In the genomic region with DNA sequence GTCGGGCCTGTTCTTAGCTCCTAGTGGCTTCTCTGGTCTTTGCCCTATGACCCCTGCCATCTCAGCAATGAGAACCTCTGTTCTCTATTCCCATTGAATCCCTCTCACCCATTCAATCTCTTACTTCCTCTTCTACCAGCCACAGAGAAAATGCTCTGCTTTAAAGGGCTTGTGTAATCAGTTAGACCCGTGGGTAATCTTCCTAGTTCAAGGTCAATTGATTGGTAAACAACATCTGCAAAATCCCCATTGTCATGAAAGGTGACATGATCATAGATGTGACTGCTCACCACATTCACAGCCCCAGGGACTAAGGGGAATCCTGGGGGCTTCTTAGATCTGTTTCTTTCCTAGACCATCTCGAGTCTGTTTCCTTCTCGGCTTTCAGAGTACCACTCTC, we compare ENCODE assay signal across 13 cellular contexts. TPM values are rescaled to one million over a fixed set of nuclear protein-coding genes. Genes with fewer than 3 reads are reported as not detected.
DNase-seq lines count a peak whose midpoint lies in the region; ATAC-seq lines count a peak whose summit lies in the region.
"Had no signal": no experiment of that assay in that cellular context is flagged by ENCODE, and none has a peak within 500 bp of the region (broad histone marks: within the 10 kb centered on the region; RNA-seq: fewer than 3 reads in every experiment).

No MANE protein-coding gene starts in this region.

- H3K9me3 ChIP-seq in SJCRH30 (replicated peaks) = no peaks in the 10 kb centered on the region

- no peak overlapping the region for H3K4me3 Mint-ChIP-seq in stimulated activated naive CD8-positive, alpha-beta T cell treated with anti-CD3 and anti-CD28 coated beads, Interleukin-15, Interleukin-2, amounts not matched to agents 100 ng/mL and 50 ng/mL, for 24 hours
- H3K4me3 Mint-ChIP-seq: effector memory CD8-positive, alpha-beta T cell had no signal

- no peaks in the 10 kb centered on the region for H3K36me3 Mint-ChIP-seq in stimulated activated naive CD8-positive, alpha-beta T cell treated with anti-CD3 and anti-CD28 coated beads, Interleukin-15, Interleukin-2, amounts not matched to agents 100 ng/mL and 50 ng/mL, for 24 hours (ENCODE audit: low read depth)
- H3K36me3 Mint-ChIP-seq: IgD-negative memory B cell had no signal

- H3K4me1 Mint-ChIP-seq in stimulated activated naive CD8-positive, alpha-beta T cell treated with anti-CD3 and anti-CD28 coated beads, Interleukin-15, Interleukin-2, amounts not matched to agents 100 ng/mL and 50 ng/mL, for 24 hours (ENCODE audit: low read depth) = peaks cover 27% of the 10 kb centered on the region

- no peak overlapping the region for H3K27ac ChIP-seq in SJCRH30
- H3K27ac ChIP-seq: brain microvascular endothelial cell had no signal

- H3K27ac Mint-ChIP-seq in stimulated activated naive CD8-positive, alpha-beta T cell treated with anti-CD3 and anti-CD28 coated beads, Interleukin-15, Interleukin-2, amounts not matched to agents 100 ng/mL and 50 ng/mL, for 24 hours = peak overlapping the region; percentile 41
- H3K27ac Mint-ChIP-seq: effector memory CD8-positive, alpha-beta T cell; IgD-negative memory B cell had no signal

- ATAC-seq in stimulated activated naive CD8-positive, alpha-beta T cell treated with anti-CD3 and anti-CD28 coated beads, Interleukin-15, Interleukin-2, amounts not matched to agents 100 U/mL and 50 U/mL, for 24 hours = no peak
- ATAC-seq in HG02759 (IDR thresholded peaks at IDR 0.05; ENCODE audit: unreplicated experiment) = peak; percentile 80
- ATAC-seq in GM21737 (IDR thresholded peaks at IDR 0.05; ENCODE audit: unreplicated experiment) = no peak
- ATAC-seq: effector memory CD8-positive, alpha-beta T cell had no signal

- peaks cover 18% of the 10 kb centered on the region for H3K4me1 ChIP-seq in SJCRH30

- peaks cover 3% of the 10 kb centered on the region for H3K27me3 Mint-ChIP-seq in stimulated activated naive CD8-positive, alpha-beta T cell treated with anti-CD3 and anti-CD28 coated beads, Interleukin-15, Interleukin-2, amounts not matched to agents 100 ng/mL and 50 ng/mL, for 24 hours

- no peaks in the 10 kb centered on the region for H3K9me3 Mint-ChIP-seq in stimulated activated naive CD8-positive, alpha-beta T cell treated with anti-CD3 and anti-CD28 coated beads, Interleukin-15, Interleukin-2, amounts not matched to agents 100 ng/mL and 50 ng/mL, for 24 hours
- H3K9me3 Mint-ChIP-seq: effector memory CD8-positive, alpha-beta T cell; IgD-negative memory B cell had no signal

- no peaks in the 10 kb centered on the region for H3K27me3 ChIP-seq in SJCRH30

- no peak for DNase-seq in stimulated activated naive CD8-positive, alpha-beta T cell treated with anti-CD3 and anti-CD28 coated beads, Interleukin-15, Interleukin-2, amounts not matched to agents 100 U/mL and 50 U/mL, for 24 hours
- DNase-seq in NCI-H69 (lab: John Stamatoyannopoulos, UW) = peak; percentile 39
- no peak for DNase-seq in SJCRH30
- no peak for DNase-seq in NCI-H82 treated with DMSO at 0.1 percent for 48 hours (lab: John Stamatoyannopoulos, UW; ENCODE audit: unreplicated experiment)
- DNase-seq in NK-92 (lab: John Stamatoyannopoulos, UW; ENCODE audit: unreplicated experiment) = no peak
- DNase-seq: brain microvascular endothelial cell; effector memory CD8-positive, alpha-beta T cell; NCI-H2171 had no signal

- H3K4me3 ChIP-seq in SJCRH30 = no peak overlapping the region

- H3K36me3 ChIP-seq in SJCRH30 = no peaks in the 10 kb centered on the region
- H3K36me3 ChIP-seq: brain microvascular endothelial cell had no signal

RNA-seq across cellular contexts. Expression of gene CCDC197, which starts 7.2 kb away (rescaled TPM):
- not detected in 2 replicates for total RNA-seq in SJCRH30 (2014; rRNA removed; shearing (Covaris generic))
- total RNA-seq: skeletal muscle tissue had no signal

RNA-seq across cellular contexts. Expression of gene ASB2, which starts 13.6 kb away (rescaled TPM):
- total RNA-seq in SJCRH30 (2014; rRNA removed; shearing (Covaris generic)) = 2.3 and 2.4 TPM in 2 replicates

RNA-seq across cellular contexts. Expression of gene OTUB2, which starts 36.2 kb away (rescaled TPM):
- total RNA-seq in SJCRH30 (2014; rRNA removed; shearing (Covaris generic)) = 0.51 and 0.55 TPM in 2 replicates
